26 cellular contexts compared by ENCODE assay signal in genomic region chr3:86929046-86929445, GRCh38.
DNase-seq lines count a peak whose midpoint lies in the region; ATAC-seq, FAIRE-seq and TF ChIP-seq lines count a peak whose summit lies in the region.
"Had no signal": no experiment of that assay in that cellular context is flagged by ENCODE, and none has a peak within 500 bp of the region (broad histone marks: within the 10 kb centered on the region; RNA-seq: fewer than 3 reads in every experiment).

No MANE protein-coding gene starts in this region.

- no peak for TF ChIP-seq POLR2A in IMR-90 (IDR thresholded peaks at IDR 0.05; ENCODE audit: low read depth, low read length)

- H3K14ac ChIP-seq in IMR-90 (replicated peaks; ENCODE audit: low read depth, low read length), result peak overlapping the region; percentile 31

- H2BK15ac ChIP-seq in IMR-90 (ENCODE audit: low read depth, low read length), result peak overlapping the region; percentile 53; the same call in 2 of the 3 replicates

- H2BK120ac ChIP-seq in IMR-90 (ENCODE audit: low read depth, low read length), result peak overlapping the region; percentile 70

- H4K20me1 ChIP-seq in IMR-90 (ENCODE audit: insufficient read depth, low read length) (no peaks in the 10 kb centered on the region), astrocyte (ENCODE audit: insufficient read depth, low read length) (no peaks in the 10 kb centered on the region)

- no peak overlapping the region for H3K56ac ChIP-seq in IMR-90 (ENCODE audit: extremely low read depth, insufficient read depth, low read length)

- CTCF ChIA-PET in IMR-90 (lab: Yijun Ruan, JAX), result interaction anchor here (0.6 kb wide), 1 partner anchor 976 kb away, joined by 3 read pairs; no protein-coding TSS in a partner anchor

- no peak overlapping the region; the same call in 1 of the 2 replicates for H3K18ac ChIP-seq in IMR-90 (ENCODE audit: low read depth, low read length)

- H3K9me3 Mint-ChIP-seq in astrocyte (ENCODE audit: unreplicated experiment), result peaks cover 2% of the 10 kb centered on the region
- H3K9me3 Mint-ChIP-seq: activated naive CD8-positive, alpha-beta T cell treated with anti-CD3 and anti-CD28 coated beads, Interleukin-2, amount 50 U/mL, for 24 hours; stimulated activated memory B cell treated with anti-CD40 and anti-IgM and Interleukin-4, amounts not matched to agents 10 μg/mL and 1 μg/mL and 100 μg/mL, for 72 hours had no signal

- FAIRE-seq in astrocyte (lab: Jason Lieb, UNC), result peak; percentile 63
- FAIRE-seq: GM19239, H1 had no signal

- peak overlapping the region; percentile 26 for H4K91ac ChIP-seq in IMR-90 (ENCODE audit: insufficient read depth, low read depth, low read length)

- H3K27me3 Mint-ChIP-seq in astrocyte (ENCODE audit: low read depth, unreplicated experiment), result no peaks in the 10 kb centered on the region
- H3K27me3 Mint-ChIP-seq: activated naive CD8-positive, alpha-beta T cell treated with anti-CD3 and anti-CD28 coated beads, Interleukin-2, amount 50 U/mL, for 24 hours; stimulated activated memory B cell treated with anti-CD40 and anti-IgM and Interleukin-4, amounts not matched to agents 10 μg/mL and 1 μg/mL and 100 μg/mL, for 72 hours had no signal

- no peak overlapping the region for H2AK9ac ChIP-seq in IMR-90 (replicated peaks; ENCODE audit: low read depth, low read length, poor library complexity)

- POLR2A ChIA-PET in IMR-90 (lab: Charles Lee; ENCODE audit: unreplicated experiment), result no interaction called here

- H3K4ac ChIP-seq in IMR-90 (ENCODE audit: low read depth, low read length), result peak overlapping the region; percentile 1; the same call in 1 of the 2 replicates

- peak overlapping the region; percentile 22; the same call in 1 of the 2 replicates for H2BK20ac ChIP-seq in IMR-90 (ENCODE audit: low read depth, low read length)

- H3K4me3 Mint-ChIP-seq in astrocyte (ENCODE audit: unreplicated experiment), result no peak overlapping the region
- H3K4me3 Mint-ChIP-seq: activated naive CD8-positive, alpha-beta T cell treated with anti-CD3 and anti-CD28 coated beads, Interleukin-2, amount 50 U/mL, for 24 hours; CD14-positive monocyte; natural killer cell; stimulated activated memory B cell treated with anti-CD40 and anti-IgM and Interleukin-4, amounts not matched to agents 10 μg/mL and 1 μg/mL and 100 μg/mL, for 72 hours had no signal

- intact Hi-C loops in IMR-90 (cut with micrococcal nuclease), result no loop called here

- H3K36me3 Mint-ChIP-seq in astrocyte (ENCODE audit: low read depth, unreplicated experiment), result no peaks in the 10 kb centered on the region
- H3K36me3 Mint-ChIP-seq: CD14-positive monocyte; natural killer cell; stimulated activated memory B cell treated with anti-CD40 and anti-IgM and Interleukin-4, amounts not matched to agents 10 μg/mL and 1 μg/mL and 100 μg/mL, for 72 hours had no signal

- peaks cover 4% of the 10 kb centered on the region for H3K4me1 ChIP-seq in IMR-90 (ENCODE audit: control insufficient read depth, insufficient read depth, low read length)
- no peaks in the 10 kb centered on the region for H3K4me1 ChIP-seq in astrocyte (ENCODE audit: insufficient read depth, low read length)
- H3K4me1 ChIP-seq: parathyroid adenoma had no signal

- in situ Hi-C loops in IMR-90 (cut with MboI; ENCODE audit: low sequenced_read_pairs), result no loop called here

- no peaks in the 10 kb centered on the region for H3K27me3 ChIP-seq in IMR-90 (ENCODE audit: control insufficient read depth, insufficient read depth, low read length)
- H3K27me3 ChIP-seq in astrocyte (ENCODE audit: insufficient read depth, low read length), result no peaks in the 10 kb centered on the region
- H3K27me3 ChIP-seq: cardiac muscle cell had no signal

- H3K4me3 ChIP-seq in IMR-90 (ENCODE audit: insufficient read depth, low read depth, low read length) (no peak overlapping the region), astrocyte (ENCODE audit: insufficient read depth, low read depth, low read length) (no peak overlapping the region)
- H3K4me3 ChIP-seq: cardiac muscle cell, thoracic aorta had no signal

- H3K4me1 Mint-ChIP-seq in astrocyte (ENCODE audit: low read depth, unreplicated experiment), result peaks cover 25% of the 10 kb centered on the region
- H3K4me1 Mint-ChIP-seq: activated naive CD8-positive, alpha-beta T cell treated with anti-CD3 and anti-CD28 coated beads, Interleukin-2, amount 50 U/mL, for 24 hours; CD14-positive monocyte; natural killer cell; stimulated activated memory B cell treated with anti-CD40 and anti-IgM and Interleukin-4, amounts not matched to agents 10 μg/mL and 1 μg/mL and 100 μg/mL, for 72 hours had no signal

- no peaks in the 10 kb centered on the region for H3K79me2 ChIP-seq in astrocyte (ENCODE audit: insufficient read depth, low read length)
- H3K79me2 ChIP-seq: parathyroid adenoma had no signal

- no TSS peak for BruUV-seq in IMR-90 (replicated peaks; lab: Mats Ljungman, UMichigan)

- H2AFZ ChIP-seq in IMR-90 (replicated peaks; ENCODE audit: low read length, poor library complexity), result peak overlapping the region; percentile 1
- no peak overlapping the region for H2AFZ ChIP-seq in astrocyte (ENCODE audit: low read depth, low read length)
- H2AFZ ChIP-seq: parathyroid adenoma had no signal

- H4K5ac ChIP-seq in IMR-90 (ENCODE audit: low read depth, low read length), result no peak overlapping the region

- no peak for TF ChIP-seq RAD21 in IMR-90 (IDR thresholded peaks at IDR 0.05; ENCODE audit: low read length)

- no peaks in the 10 kb centered on the region for H3K9me1 ChIP-seq in IMR-90 (ENCODE audit: insufficient read depth, low read length)

- H3K79me1 ChIP-seq in IMR-90 (ENCODE audit: low read depth in 1 of 2, low read length in 2 of 2), result no peaks in the 10 kb centered on the region

- dilution Hi-C loops in IMR-90 (cut with HindIII; ENCODE audit: low sequenced_read_pairs, unreplicated experiment), result no loop called here

- H3K9ac ChIP-seq in IMR-90 (ENCODE audit: low read depth, low read length) (no peak overlapping the region), astrocyte (ENCODE audit: low read length) (no peak overlapping the region)
- H3K9ac ChIP-seq: parathyroid adenoma had no signal

- 95% methylated on average over 4 of the region's 7 CpGs; no CpG with 5 or more reads in 1 of the 2 experiments for WGBS in IMR-90 (ENCODE audit: extremely low coverage in 2 of 2, insufficient read length in 1 of 2), 2 experiments

- no peak overlapping the region for H3K4me2 ChIP-seq in IMR-90 (ENCODE audit: low read depth, low read length)
- no peak overlapping the region for H3K4me2 ChIP-seq in astrocyte (ENCODE audit: low read length)

- H3K9me3 ChIP-seq in IMR-90 (ENCODE audit: control insufficient read depth, insufficient read depth, low read length) (no peaks in the 10 kb centered on the region), astrocyte (ENCODE audit: insufficient read depth, low read depth, low read length) (no peaks in the 10 kb centered on the region)
- H3K9me3 ChIP-seq: thoracic aorta had no signal

- peak overlapping the region; percentile 83; the same call in 1 of the 2 replicates for H2AK5ac ChIP-seq in IMR-90 (ENCODE audit: low read depth, low read length)

- ATAC-seq in IMR-90 (ENCODE audit: low read depth) (peak; percentile 84), HG03571 (IDR thresholded peaks at IDR 0.05; ENCODE audit: unreplicated experiment) (no peak), HG02840 (IDR thresholded peaks at IDR 0.05; ENCODE audit: low FRiP score, unreplicated experiment) (no peak)
- ATAC-seq: activated naive CD8-positive, alpha-beta T cell treated with anti-CD3 and anti-CD28 coated beads, Interleukin-2, amount 50 U/mL, for 24 hours; natural killer cell; sciatic nerve; stimulated activated memory B cell treated with anti-CD40 and anti-IgM and Interleukin-4, amounts not matched to agents 10 μg/mL and 1 μg/mL and 100 μg/mL, for 72 hours had no signal

- H3K27ac ChIP-seq in IMR-90 (ENCODE audit: insufficient read depth, low read length) (no peak overlapping the region), astrocyte (ENCODE audit: low read depth, low read length) (no peak overlapping the region)
- H3K27ac ChIP-seq: cardiac muscle cell, parathyroid adenoma, thoracic aorta had no signal

- TF ChIP-seq CTCF in IMR-90 (conservative IDR thresholded peaks at IDR 0.05; ENCODE audit: low read depth, low read length), result no peak
- TF ChIP-seq CTCF in astrocyte (IDR thresholded peaks at IDR 0.05; ENCODE audit: insufficient read depth, low read depth, low read length), result no peak

- peak overlapping the region in 1 of 2 experiments; percentile 53; a peak in 1 of 4 replicates for H4K8ac ChIP-seq in IMR-90 (ENCODE audit: low read depth in 2 of 2, low read length in 2 of 2)

- H3K36me3 ChIP-seq in IMR-90 (ENCODE audit: control insufficient read depth, insufficient read depth, low read length) (no peaks in the 10 kb centered on the region), astrocyte (ENCODE audit: insufficient read depth, low read length) (no peaks in the 10 kb centered on the region)
- H3K36me3 ChIP-seq: cardiac muscle cell, thoracic aorta had no signal

- no peak overlapping the region for H3K23ac ChIP-seq in IMR-90 (ENCODE audit: low read depth, low read length)

- DNase-seq in AG08395 (ENCODE audit: low spot score), result peak; percentile 68
- peak; percentile 71 for DNase-seq in IMR-90
- DNase-seq in astrocyte (ENCODE audit: low read depth), result peak; percentile 62
- DNase-seq in inferior parietal cortex (ENCODE audit: extremely low spot score), result peak; percentile 2
- no peak for DNase-seq in NCI-H187 treated with DMSO at 0.1 percent for 48 hours (lab: John Stamatoyannopoulos, UW)
- no peak for DNase-seq in HuH-7 (ENCODE audit: low spot score)
- DNase-seq: activated CD8-positive, alpha-beta memory T cell treated with anti-CD3 and anti-CD28 coated beads, Interleukin-2, amount 50 U/mL, for 48 hours; activated effector memory CD4-positive, alpha-beta T cell treated with Interleukin-2 at 50 U/mL for 16 hours; activated naive CD8-positive, alpha-beta T cell treated with anti-CD3 and anti-CD28 coated beads, Interleukin-2, amount 50 U/mL, for 24 hours; dermis blood vessel endothelial cell; GF-D8; kidney glomerular epithelial cell; natural killer cell; NCI-H1436; NCI-H748 treated with DMSO at 0.1 percent for 48 hours; SHP77 had no signal

- no peak overlapping the region for H3K27ac Mint-ChIP-seq in astrocyte (ENCODE audit: unreplicated experiment)
- H3K27ac Mint-ChIP-seq: activated naive CD8-positive, alpha-beta T cell treated with anti-CD3 and anti-CD28 coated beads, Interleukin-2, amount 50 U/mL, for 24 hours; CD14-positive monocyte; natural killer cell; stimulated activated memory B cell treated with anti-CD40 and anti-IgM and Interleukin-4, amounts not matched to agents 10 μg/mL and 1 μg/mL and 100 μg/mL, for 72 hours had no signal

- H2BK5ac ChIP-seq in IMR-90 (ENCODE audit: low read depth, low read length, poor library complexity, severe bottlenecking), result no peak overlapping the region

TF ChIP-seq in IMR-90, 13 proteins besides CTCF, POLR2A, EP300 and RAD21:
- 0 out of 2 replicates have a peak, but pooled peaks have one; percentile 3 for TF ChIP-seq BHLHE40 (IDR thresholded peaks at IDR 0.05; ENCODE audit: low read depth, low read length)
- TF ChIP-seq RFX5 (IDR thresholded peaks at IDR 0.05; ENCODE audit: low read depth, low read length), result no peak
- peak; percentile 53; the same call in 1 of the 2 replicates for TF ChIP-seq FOS (IDR thresholded peaks at IDR 0.05; ENCODE audit: low read depth, low read length)
- no peak for TF ChIP-seq SMC3 (IDR thresholded peaks at IDR 0.05; ENCODE audit: low read depth, low read length)

Comparison
In these comparisons a context has a peak if more than half of its experiments do, and no peak if none do; other contexts are left out.
1. DNase-seq: peak in AG08395 (single experiment), IMR-90 (single experiment), astrocyte (single experiment) and inferior parietal cortex (single experiment); none in NCI-H187 treated with DMSO at 0.1 percent for 48 hours (single experiment) and HuH-7 (single experiment).